Comparison of ENCODE assay signal across 8 cellular contexts in the genomic region with DNA sequence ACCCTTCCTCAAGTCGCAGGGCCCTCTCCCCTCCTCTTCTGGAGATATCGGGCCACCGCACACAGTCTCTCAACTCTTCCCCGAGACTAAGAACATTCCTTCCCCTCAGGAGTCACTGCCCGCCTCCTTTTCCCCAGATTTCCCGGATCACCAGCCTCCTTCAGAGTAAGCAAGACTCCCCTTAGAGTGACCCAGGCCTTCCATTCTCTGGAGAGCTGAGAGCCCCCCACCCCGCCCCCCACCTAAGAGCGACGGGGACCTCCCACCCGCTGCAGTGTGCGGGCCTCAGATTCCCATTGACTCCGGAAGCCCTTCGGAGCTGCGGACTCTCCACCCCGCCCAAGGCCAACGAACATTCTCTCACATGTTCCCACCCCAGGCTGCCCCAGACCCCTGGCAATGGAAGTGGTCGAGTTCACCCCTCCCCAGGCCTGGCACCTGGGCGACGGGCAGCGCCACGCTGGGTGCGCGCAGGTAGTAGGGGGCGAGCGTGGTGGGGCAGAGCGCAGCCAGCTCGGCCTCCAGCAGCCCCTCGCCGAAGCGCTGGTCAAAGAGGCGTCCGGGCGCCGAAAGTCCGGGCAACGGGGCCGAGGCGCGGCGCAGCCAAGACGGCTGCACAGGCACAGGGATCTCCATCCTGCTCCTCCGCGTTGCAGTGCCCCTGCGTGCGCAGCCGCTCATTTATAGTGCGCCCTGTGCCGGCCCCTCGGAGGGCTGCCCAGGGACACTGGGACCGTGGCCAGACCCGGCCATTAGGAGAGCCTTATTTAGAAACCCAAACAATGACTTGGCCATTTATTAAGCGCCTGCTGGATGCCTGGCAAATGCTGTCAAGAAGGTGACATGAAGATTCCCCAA. TPM values are rescaled to one million over a fixed set of nuclear protein-coding genes. Genes with fewer than 3 reads are reported as not detected.
DNase-seq lines count a peak whose midpoint lies in the region; ATAC-seq and TF ChIP-seq lines count a peak whose summit lies in the region.

A gene with protein sequence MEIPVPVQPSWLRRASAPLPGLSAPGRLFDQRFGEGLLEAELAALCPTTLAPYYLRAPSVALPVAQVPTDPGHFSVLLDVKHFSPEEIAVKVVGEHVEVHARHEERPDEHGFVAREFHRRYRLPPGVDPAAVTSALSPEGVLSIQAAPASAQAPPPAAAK (minus strand): TSS at position 657 of the 858 bp plus-strand sequence. CDS start 21 bp downstream, at position 636.

- TF ChIP-seq POLR2A in Peyer's patch (IDR thresholded peaks at IDR 0.05), result no peak

- peaks cover 0 to 11% of the 10 kb centered on the region in 2 donors for H3K27me3 Mint-ChIP-seq in natural killer cell treated with Interleukin-12 subunit alpha and Interleukin-12 subunit beta and Interleukin-15 and Interleukin-18, amount 100 ng/mL, for 72 hours

- H3K4me3 Mint-ChIP-seq in natural killer cell treated with Interleukin-12 subunit alpha and Interleukin-12 subunit beta and Interleukin-15 and Interleukin-18, amount 100 ng/mL, for 72 hours, result peak within 1 kb of the TSS; percentile 88

- peaks cover 4 to 41% (median 11%) of the 10 kb centered on the region in 4 donors for H3K4me1 ChIP-seq in Peyer's patch
- H3K4me1 ChIP-seq in esophagus (ENCODE audit: control insufficient read depth in 2 of 2, insufficient read depth in 2 of 2, low read length in 1 of 2), result peaks cover 0 to 22% of the 10 kb centered on the region in 2 donors

- ATAC-seq in natural killer cell treated with Interleukin-12 subunit alpha and Interleukin-12 subunit beta and Interleukin-15 and Interleukin-18, amount 100 ng/mL, for 72 hours, result no peak
- ATAC-seq in esophagus mucosa, result no peak
- no peak for ATAC-seq in GM21619 (IDR thresholded peaks at IDR 0.05; ENCODE audit: unreplicated experiment)

- H3K9me3 ChIP-seq in Peyer's patch (no peaks in the 10 kb centered on the region), esophagus (ENCODE audit: control insufficient read depth in 2 of 2, insufficient read depth in 1 of 2, low read depth in 1 of 2, low read length in 1 of 2) (no peaks in the 10 kb centered on the region)

- DNase-seq in DMS53 (lab: John Stamatoyannopoulos, UW), result peak; percentile 75
- peak in 1 of 3 donors; percentile 50 for DNase-seq in Peyer's patch
- no peak for DNase-seq in natural killer cell treated with Interleukin-12 subunit alpha and Interleukin-12 subunit beta and Interleukin-15 and Interleukin-18, amount 100 ng/mL, for 72 hours (ENCODE audit: low spot score)
- DNase-seq in middle frontal gyrus (ENCODE audit: extremely low spot score, low spot score), result no peak
- no peak for DNase-seq in GM13976 (ENCODE audit: low spot score)

- peaks cover 0 to 39% (median 0%) of the 10 kb centered on the region in 3 donors for H3K36me3 ChIP-seq in Peyer's patch
- H3K36me3 ChIP-seq in esophagus (ENCODE audit: control insufficient read depth in 2 of 2, insufficient read depth in 2 of 2, low read length in 1 of 2), result peaks cover 4 to 24% of the 10 kb centered on the region in 2 donors

- H3K27ac Mint-ChIP-seq in natural killer cell treated with Interleukin-12 subunit alpha and Interleukin-12 subunit beta and Interleukin-15 and Interleukin-18, amount 100 ng/mL, for 72 hours, result peak within 1 kb of the TSS; percentile 78 to 81

- 19 to 25% methylated on average over 51 to 52 of the region's 52 CpGs for whole genome bisulfite sequencing in esophagus, 2 donors

- no peaks in the 10 kb centered on the region for H3K36me3 Mint-ChIP-seq in natural killer cell treated with Interleukin-12 subunit alpha and Interleukin-12 subunit beta and Interleukin-15 and Interleukin-18, amount 100 ng/mL, for 72 hours

- H3K9me3 Mint-ChIP-seq in natural killer cell treated with Interleukin-12 subunit alpha and Interleukin-12 subunit beta and Interleukin-15 and Interleukin-18, amount 100 ng/mL, for 72 hours, result no peaks in the 10 kb centered on the region

- in situ Hi-C loops in GM13976 (cut with MboI; ENCODE audit: low sequenced_read_pairs, unreplicated experiment), result no loop called here

- H3K4me3 ChIP-seq in Peyer's patch (peak within 1 kb of the TSS; percentile 67 to 99 (median 84)), esophagus (ENCODE audit: low read depth in 1 of 2, low read length in 2 of 2) (peak within 1 kb of the TSS; percentile 35 to 39)

- peak within 1 kb of the TSS; percentile 74 to 96 (median 91) for H3K27ac ChIP-seq in Peyer's patch
- H3K27ac ChIP-seq in esophagus (ENCODE audit: low read depth in 2 of 2, low read length in 1 of 2), result peak within 1 kb of the TSS; percentile 85 to 87

- H3K27me3 ChIP-seq in Peyer's patch (no peaks in the 10 kb centered on the region), esophagus (ENCODE audit: control insufficient read depth in 1 of 2, insufficient read depth in 2 of 2, low read length in 2 of 2) (no peaks in the 10 kb centered on the region)

- H3K4me1 Mint-ChIP-seq in natural killer cell treated with Interleukin-12 subunit alpha and Interleukin-12 subunit beta and Interleukin-15 and Interleukin-18, amount 100 ng/mL, for 72 hours (ENCODE audit: low read depth in 2 of 2), result peaks cover 19 to 32% of the 10 kb centered on the region in 2 donors

- no peak for TF ChIP-seq CTCF in Peyer's patch (IDR thresholded peaks at IDR 0.05)
- no peak for TF ChIP-seq CTCF in GM13976 (IDR thresholded peaks at IDR 0.05; ENCODE audit: borderline replicate concordance, control extremely low read depth, extremely low read depth, insufficient read depth, missing control alignments)

RNA-seq across cellular contexts. Expression of the gene that starts here (rescaled TPM):
- total RNA-seq in Peyer's patch (10 to 100 TPM in 2 of 4 donors, 1 to 10 TPM in 2; 9.2 to 19.8 (median 13.6) TPM), esophagus mucosa (2.6 TPM)
- 10 to 100 TPM; 12.5 to 18.3 TPM for polyA plus RNA-seq in esophagus
- total RNA-seq in natural killer cell treated with Interleukin-12 subunit alpha and Interleukin-12 subunit beta and Interleukin-15 and Interleukin-18, amount 100 ng/mL, for 72 hours, result not detected
